ENCODE assay signal across 8 cellular contexts in the genomic region with DNA sequence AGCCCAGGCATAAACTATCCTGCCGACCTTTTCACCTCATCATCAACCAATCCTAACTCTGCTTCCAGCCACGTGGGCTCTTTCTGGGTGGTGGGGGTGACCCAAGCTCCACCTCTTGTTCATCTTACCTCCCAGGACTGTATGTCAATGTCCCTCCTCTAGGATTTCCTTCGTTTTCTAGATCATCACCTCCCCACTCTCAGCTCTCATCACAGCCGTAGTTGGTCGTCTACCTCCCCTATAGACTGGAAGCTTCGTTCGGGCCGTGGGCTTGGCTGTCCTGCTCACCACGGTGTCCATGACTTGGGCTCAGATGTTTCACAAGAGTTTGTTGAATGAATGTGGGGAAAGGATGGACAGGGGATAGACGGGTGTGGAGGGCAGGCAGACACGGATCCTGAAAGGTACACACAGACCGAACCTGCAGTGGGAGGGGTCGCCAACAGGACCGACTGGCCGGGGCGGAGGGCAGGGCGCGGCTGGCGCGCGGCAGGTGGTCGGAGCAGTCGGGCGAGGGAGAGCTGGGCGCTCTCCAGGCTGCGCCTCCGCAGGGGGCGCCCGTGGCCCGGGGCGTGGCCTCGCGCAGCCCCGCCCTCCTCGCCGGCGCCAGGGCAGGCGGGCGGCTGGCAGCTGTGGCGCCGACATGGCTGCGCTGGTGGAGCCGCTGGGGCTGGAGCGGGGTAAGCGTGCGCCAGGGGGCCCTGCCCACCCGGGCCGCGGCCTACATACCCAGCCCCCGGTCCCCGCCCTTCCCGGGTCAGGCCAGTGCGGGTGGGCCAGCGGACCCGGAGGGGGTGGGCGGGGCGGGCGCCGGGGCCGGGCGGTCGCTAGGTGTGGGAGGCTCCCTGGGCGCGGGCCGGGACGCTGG. TPM values are rescaled to one million over a fixed set of nuclear protein-coding genes. Genes with fewer than 3 reads are reported as not detected.
DNase-seq lines count a peak whose midpoint lies in the region; ATAC-seq and TF ChIP-seq lines count a peak whose summit lies in the region.

A gene with protein sequence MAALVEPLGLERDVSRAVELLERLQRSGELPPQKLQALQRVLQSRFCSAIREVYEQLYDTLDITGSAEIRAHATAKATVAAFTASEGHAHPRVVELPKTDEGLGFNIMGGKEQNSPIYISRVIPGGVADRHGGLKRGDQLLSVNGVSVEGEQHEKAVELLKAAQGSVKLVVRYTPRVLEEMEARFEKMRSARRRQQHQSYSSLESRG (plus strand): TSS at position 609 of the 868 bp plus-strand sequence. CDS start 35 bp downstream, at position 644.

- ATAC-seq in GM19328 (IDR thresholded peaks at IDR 0.05; ENCODE audit: unreplicated experiment) (peak; percentile 43), foreskin keratinocyte (peak; percentile 67)

- H3K36me3 ChIP-seq in neuron (ENCODE audit: insufficient read depth, low read length) (peaks cover 10% of the 10 kb centered on the region), thyroid gland (peaks cover 2 to 3% of the 10 kb centered on the region in 2 donors)

- 2% methylated on average over 20 to 35 of the region's 66 CpGs for WGBS in thyroid gland, 2 donors

- H3K27ac Mint-ChIP-seq in CD14-positive monocyte, result peak within 1 kb of the TSS in 5 of 7 donors; percentile 38 to 65 (median 60)

- H3K36me3 Mint-ChIP-seq in CD14-positive monocyte, result peaks cover 4 to 10% of the 10 kb centered on the region in 2 donors

- H3K27me3 ChIP-seq in foreskin keratinocyte, result no peaks in the 10 kb centered on the region
- no peaks in the 10 kb centered on the region for H3K27me3 ChIP-seq in neuron (ENCODE audit: insufficient read depth, low read length)
- H3K27me3 ChIP-seq in thyroid gland, result no peaks in the 10 kb centered on the region

- H3K4me1 ChIP-seq in foreskin keratinocyte, result peaks cover 5% of the 10 kb centered on the region
- peaks cover 9% of the 10 kb centered on the region for H3K4me1 ChIP-seq in neuron (ENCODE audit: insufficient read depth, low read length)
- peaks cover 13 to 19% of the 10 kb centered on the region in 2 donors for H3K4me1 ChIP-seq in thyroid gland

- DNase-seq in CD14-positive monocyte (ENCODE audit: low spot score) (no peak), RWPE1 (ENCODE audit: low spot score) (peak; percentile 76), foreskin keratinocyte (peak in 1 of 2 donors; percentile 50), thyroid gland (peak; percentile 68 to 83)
- DNase-seq in Jurkat, Clone E6-1 (ENCODE audit: low read depth, low spot score), result peak; percentile 50
- peak; percentile 91 for DNase-seq in activated effector memory CD4-positive, alpha-beta T cell treated with anti-CD3 and anti-CD28 coated beads, Interleukin-2, amount 50 U/mL, for 16 hours

- peak within 1 kb of the TSS; percentile 65 for H3K4me3 ChIP-seq in Jurkat, Clone E6-1 (ENCODE audit: low read length)
- H3K4me3 ChIP-seq in neuron (ENCODE audit: low read length), result peak within 1 kb of the TSS; percentile 53
- peak within 1 kb of the TSS; percentile 34 to 67 (median 51) for H3K4me3 ChIP-seq in thyroid gland (replicated peaks in 1 of 3)

- H3K4me1 Mint-ChIP-seq in CD14-positive monocyte, result peaks cover 39% of the 10 kb centered on the region

- CTCF ChIA-PET in RWPE1 (lab: Yijun Ruan, JAX), result interaction anchor here (0.5 to 2.3 kb wide), 9 partner anchors 11 to 93 kb away, joined by 3 to 12 read pairs (median 3); no protein-coding TSS in a partner anchor

- POLR2A ChIA-PET in RWPE1 (lab: Yijun Ruan, JAX; ENCODE audit: low non-redundant PET), result no interaction called here

- H3K4me3 Mint-ChIP-seq in CD14-positive monocyte, result peak within 1 kb of the TSS; percentile 79 to 82

- TF ChIP-seq CTCF in CD14-positive monocyte (IDR thresholded peaks at IDR 0.05), result peak; percentile 76
- TF ChIP-seq CTCF in RWPE1 (conservative IDR thresholded peaks at IDR 0.05; ENCODE audit: low read depth), result peak; percentile 81
- peak; percentile 73 for TF ChIP-seq CTCF in foreskin keratinocyte (conservative IDR thresholded peaks at IDR 0.05)
- peak in 4 of 6 experiments; percentile 15 to 73 (median 66) for TF ChIP-seq CTCF in thyroid gland (IDR thresholded peaks at IDR 0.05)

- intact Hi-C loops in CD14-positive monocyte (cut with micrococcal nuclease) (loop anchor here in 1 of 2 donors (5.0 kb wide), 1 partner anchor 33 kb away; no protein-coding TSS in a partner anchor), thyroid gland (cut with DNase I) (no loop called here)

- peak in 1 of 2 donors; percentile 70 for TF ChIP-seq POLR2A in thyroid gland (IDR thresholded peaks at IDR 0.05)

- H3K27ac ChIP-seq in RWPE1 (peak within 1 kb of the TSS; percentile 59), foreskin keratinocyte (no peak within 1 kb of the TSS), thyroid gland (peak within 1 kb of the TSS; percentile 33 to 72 (median 64))

- peak within 1 kb of the TSS; percentile 55 for H2AFZ ChIP-seq in neuron (ENCODE audit: low read depth, low read length)

- peaks cover 7 to 11% (median 10%) of the 10 kb centered on the region in 3 donors for H3K27me3 Mint-ChIP-seq in CD14-positive monocyte (ENCODE audit: low read depth in 3 of 3)

- H3K9me3 ChIP-seq in neuron (ENCODE audit: low read length), result no peaks in the 10 kb centered on the region
- H3K9me3 ChIP-seq in thyroid gland, result no peaks in the 10 kb centered on the region

- H3K9me3 Mint-ChIP-seq in CD14-positive monocyte, result peaks cover 3 to 8% (median 6%) of the 10 kb centered on the region in 7 donors

RNA-seq across cellular contexts. Expression of the gene that starts here (rescaled TPM):
- polyA plus RNA-seq in CD14-positive monocyte (1 to 10 TPM; 4.1 to 4.2 TPM), foreskin keratinocyte (3.8 and 4.3 TPM in 2 replicates)
- 21.7 TPM for polyA plus RNA-seq in Jurkat, Clone E6-1 (2012; ENCODE audit: insufficient read depth, insufficient read length)
- total RNA-seq in foreskin keratinocyte (2.4 and 3.0 TPM in 2 replicates), thyroid gland (10 to 100 TPM; 10.5 to 17.7 (median 13.8) TPM)
